Comparison of ENCODE assay signal across 8 cellular contexts in genomic region chr15:78709263-78709882, GRCh38.
DNase-seq lines count a peak whose midpoint lies in the region; ATAC-seq lines count a peak whose summit lies in the region.

No MANE protein-coding gene starts in this region.

- peaks cover 4% of the 10 kb centered on the region for H3K4me1 ChIP-seq in effector memory CD4-positive, alpha-beta T cell (ENCODE audit: control insufficient read depth, insufficient read depth, low read length, poor library complexity, severe bottlenecking)

- no peaks in the 10 kb centered on the region for H3K36me3 ChIP-seq in effector memory CD4-positive, alpha-beta T cell (ENCODE audit: control insufficient read depth, insufficient read depth, low read length)

- H3K4me3 ChIP-seq in effector memory CD4-positive, alpha-beta T cell (ENCODE audit: insufficient read depth, low read depth, low read length, poor library complexity, severe bottlenecking) = no peak overlapping the region

- H3K9me3 ChIP-seq in effector memory CD4-positive, alpha-beta T cell (ENCODE audit: control insufficient read depth, low read length) = no peaks in the 10 kb centered on the region

- no peaks in the 10 kb centered on the region for H3K27me3 ChIP-seq in effector memory CD4-positive, alpha-beta T cell (replicated peaks; ENCODE audit: control insufficient read depth, insufficient read depth, low read length, poor library complexity, severe bottlenecking)

- ATAC-seq in HG02981 (IDR thresholded peaks at IDR 0.05; ENCODE audit: unreplicated experiment) = peak; percentile 68
- ATAC-seq in GM19395 (IDR thresholded peaks at IDR 0.05; ENCODE audit: unreplicated experiment) = no peak

- DNase-seq in DMS79 treated with DMSO at 0.1 percent for 48 hours (lab: John Stamatoyannopoulos, UW) (peak; percentile 28), NCI-H69 (lab: John Stamatoyannopoulos, UW) (peak; percentile 84), midbrain (lab: John Stamatoyannopoulos, UW) (peak; percentile 75)
- DNase-seq in activated CD8-positive, alpha-beta memory T cell treated with anti-CD3 and anti-CD28 coated beads for 1 hour (ENCODE audit: extremely low read depth in 1 of 2, low read depth in 1 of 2) = peak; percentile 11 to 50
- DNase-seq in effector memory CD4-positive, alpha-beta T cell = peak; percentile 20 to 44 (median 22)
- peak; percentile 49 to 61 for DNase-seq in stimulated activated CD8-positive, alpha-beta memory T cell treated with anti-CD3 and anti-CD28 coated beads, Interleukin-2, amount 100 ng/mL, for 48 hours (ENCODE audit: low read depth in 2 of 2)

- no peak overlapping the region for H3K27ac ChIP-seq in effector memory CD4-positive, alpha-beta T cell (ENCODE audit: insufficient read depth, low read length, poor library complexity, severe bottlenecking)

Comparison
In these comparisons a context has a peak if more than half of its experiments do, and no peak if none do; other contexts are left out.
1. DNase-seq: peak in every context shown above with its lines; median percentile 84 in NCI-H69; 75 in midbrain; 55 in stimulated activated CD8-positive, alpha-beta memory T cell treated with anti-CD3 and anti-CD28 coated beads, Interleukin-2, amount 100 ng/mL, for 48 hours; 30 in activated CD8-positive, alpha-beta memory T cell treated with anti-CD3 and anti-CD28 coated beads for 1 hour; 28 in DMS79 treated with DMSO at 0.1 percent for 48 hours; 22 in effector memory CD4-positive, alpha-beta T cell.